ENCODE assay signal across 9 cellular contexts in the genomic region with DNA sequence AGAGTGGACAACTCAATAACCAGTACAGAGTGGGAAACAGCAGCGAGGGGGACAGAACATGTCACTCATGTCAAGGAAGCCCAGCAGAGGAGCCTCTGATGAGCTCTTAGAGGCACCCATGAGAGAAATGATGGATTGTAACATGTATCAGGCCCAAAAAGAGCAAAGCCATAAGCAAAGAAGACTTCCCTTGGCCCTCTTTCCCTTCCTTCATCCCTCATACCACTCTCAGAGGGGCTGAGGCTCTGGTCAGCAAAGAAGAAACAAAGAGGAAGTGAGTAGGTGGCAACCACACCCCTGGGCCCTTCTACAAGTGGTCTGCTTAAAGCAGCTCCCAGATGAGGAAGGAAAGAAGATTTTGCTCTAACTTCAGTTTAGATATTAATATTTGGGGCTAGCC.
A peak's percentile ranks its signal among the peaks of the same experiment; 100 is the strongest.
DNase-seq lines count a peak whose midpoint lies in the region; ATAC-seq and TF ChIP-seq lines count a peak whose summit lies in the region.
"Had no signal": no experiment of that assay in that cellular context is flagged by ENCODE, and none has a peak within 500 bp of the region (broad histone marks: within the 10 kb centered on the region; RNA-seq: fewer than 3 reads in every experiment).

No MANE protein-coding gene starts in this region.

- TF ChIP-seq CTCF in Loucy (conservative IDR thresholded peaks at IDR 0.05; ENCODE audit: low read length) = no peak

- no peak overlapping the region for H3K9ac ChIP-seq in Loucy (ENCODE audit: low read depth, low read length, poor library complexity, severe bottlenecking)

- peak; percentile 56 for ATAC-seq in GM18858 (IDR thresholded peaks at IDR 0.05; ENCODE audit: unreplicated experiment)
- ATAC-seq in GM21825 (IDR thresholded peaks at IDR 0.05; ENCODE audit: unreplicated experiment) = peak; percentile 66

- H3K36me3 ChIP-seq in Loucy (ENCODE audit: insufficient read depth, low read length) = no peaks in the 10 kb centered on the region

- H3K4me3 ChIP-seq in Loucy (ENCODE audit: low read length, poor library complexity, severe bottlenecking) = no peak overlapping the region

- H3K4me1 ChIP-seq in Loucy (ENCODE audit: insufficient read depth, low read length, poor library complexity, severe bottlenecking) = peaks cover 81% of the 10 kb centered on the region

- H4K20me1 ChIP-seq in Loucy (ENCODE audit: insufficient read depth, low read length, poor library complexity, severe bottlenecking) = no peaks in the 10 kb centered on the region

- DNase-seq in midbrain (lab: John Stamatoyannopoulos, UW) = peak; percentile 16
- no peak for DNase-seq in SHP77 (lab: John Stamatoyannopoulos, UW)
- DNase-seq in NCI-H526 treated with DMSO at 0.1 percent for 48 hours (lab: John Stamatoyannopoulos, UW) = no peak
- DNase-seq in NCI-H526 (lab: John Stamatoyannopoulos, UW) = no peak
- DNase-seq in NCI-H1930 (lab: John Stamatoyannopoulos, UW) = no peak
- DNase-seq: erythroblast had no signal

- peaks cover 8% of the 10 kb centered on the region; the same call in 1 of the 2 replicates for H3F3A ChIP-seq in Loucy (ENCODE audit: low read depth)

- no peaks in the 10 kb centered on the region for H3K27me3 ChIP-seq in Loucy (ENCODE audit: insufficient read depth, low read length, poor library complexity, severe bottlenecking)

- H3K9me3 ChIP-seq in Loucy (ENCODE audit: insufficient read depth, low read depth, low read length) = 0 out of 2 replicates have a peak, but pooled peaks cover 3% of the 10 kb centered on the region

- peak overlapping the region; percentile 57 for H2AFZ ChIP-seq in Loucy (ENCODE audit: low read length)

- no peaks in the 10 kb centered on the region for H3K79me2 ChIP-seq in Loucy (ENCODE audit: insufficient read depth, low read length)

- H3K4me2 ChIP-seq in Loucy (ENCODE audit: low read depth, low read length, poor library complexity, severe bottlenecking) = no peak overlapping the region

- no peaks in the 10 kb centered on the region for H3K9me2 ChIP-seq in Loucy (replicated peaks; ENCODE audit: low read depth, low read length)
